ENCODE assay signal across 1 cellular context in genomic region chr10:119209050-119209735, GRCh38.
TF ChIP-seq lines count a peak whose summit lies in the region.

No MANE protein-coding gene starts in this region.

TF ChIP-seq in IMR-90, 13 proteins besides CTCF, POLR2A, EP300 and RAD21:
- TF ChIP-seq MAZ (IDR thresholded peaks at IDR 0.05; ENCODE audit: borderline replicate concordance, low read depth, low read length) (peak; percentile 90), FOS (IDR thresholded peaks at IDR 0.05; ENCODE audit: low read depth, low read length) (no peak), CHD1 (IDR thresholded peaks at IDR 0.05; ENCODE audit: low read depth, low read length) (peak; percentile 63; the same call in 1 of the 2 replicates), CEBPB (IDR thresholded peaks at IDR 0.05; ENCODE audit: low read depth, low read length) (no peak), BHLHE40 (IDR thresholded peaks at IDR 0.05; ENCODE audit: low read depth, low read length) (no peak), SMC3 (IDR thresholded peaks at IDR 0.05; ENCODE audit: low read depth, low read length) (peak; percentile 53), RFX5 (IDR thresholded peaks at IDR 0.05; ENCODE audit: low read depth, low read length) (no peak)
